13 cellular contexts compared by ENCODE assay signal in the genomic region with DNA sequence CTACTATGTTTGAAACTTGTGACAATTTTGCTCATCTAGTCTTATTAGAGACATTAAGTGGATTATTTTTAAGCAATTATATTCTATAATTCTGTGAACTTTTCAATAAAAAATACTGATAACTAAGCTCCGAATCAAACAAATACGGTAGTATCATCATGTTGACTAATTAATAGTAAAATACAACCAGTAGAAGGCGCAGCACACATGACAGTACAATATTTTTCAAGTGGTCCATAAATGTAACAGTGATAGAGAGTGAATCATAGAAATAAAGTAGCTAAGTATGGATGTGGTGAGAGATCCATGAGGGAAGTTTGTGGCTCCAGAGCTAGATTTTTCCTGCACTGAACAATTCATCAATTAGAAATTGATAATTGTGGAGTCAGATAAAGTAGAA.
"Had no signal": no experiment of that assay in that cellular context is flagged by ENCODE, and none has a peak within 500 bp of the region (broad histone marks: within the 10 kb centered on the region; RNA-seq: fewer than 3 reads in every experiment).

No MANE protein-coding gene starts in this region.

- H3K4me3 ChIP-seq: ascending aorta, gastroesophageal sphincter, neural progenitor cell, ovary, sigmoid colon had no signal

- H3K9me3 ChIP-seq: ascending aorta, gastroesophageal sphincter, ovary, sigmoid colon had no signal

- H3K4me1 ChIP-seq: ascending aorta, gastroesophageal sphincter, neural progenitor cell, sigmoid colon had no signal

- H3K27ac ChIP-seq: ascending aorta, gastroesophageal sphincter, neural progenitor cell, ovary, sigmoid colon had no signal

- DNase-seq: activated CD4-positive, alpha-beta T cell treated with anti-CD3 and anti-CD28 coated beads, Interleukin-2, amount 10 ng/mL, durations not matched to agents 24 days and 14 days; activated naive CD4-positive, alpha-beta T cell treated with Interleukin-2 at 50 U/mL for 16 hours; activated naive CD8-positive, alpha-beta T cell treated with anti-CD3 and anti-CD28 coated beads, Interleukin-2, amount 50 U/mL, for 24 hours; effector CD4-positive, alpha-beta T cell; hippocampal formation; ovary; sigmoid colon; stimulated activated naive CD4-positive, alpha-beta T cell treated with Interleukin-2 at 50 U/mL for 16 hours; trophoblast cell had no signal

- H3K27me3 ChIP-seq: ascending aorta, gastroesophageal sphincter, neural progenitor cell, ovary, sigmoid colon had no signal

- ATAC-seq: activated naive CD8-positive, alpha-beta T cell treated with anti-CD3 and anti-CD28 coated beads, Interleukin-2, amount 50 U/mL, for 24 hours; gastroesophageal sphincter; WTC11 had no signal

- H3K36me3 ChIP-seq: ascending aorta, gastroesophageal sphincter, neural progenitor cell, ovary, sigmoid colon had no signal
